8 cellular contexts compared by ENCODE assay signal in the genomic region with DNA sequence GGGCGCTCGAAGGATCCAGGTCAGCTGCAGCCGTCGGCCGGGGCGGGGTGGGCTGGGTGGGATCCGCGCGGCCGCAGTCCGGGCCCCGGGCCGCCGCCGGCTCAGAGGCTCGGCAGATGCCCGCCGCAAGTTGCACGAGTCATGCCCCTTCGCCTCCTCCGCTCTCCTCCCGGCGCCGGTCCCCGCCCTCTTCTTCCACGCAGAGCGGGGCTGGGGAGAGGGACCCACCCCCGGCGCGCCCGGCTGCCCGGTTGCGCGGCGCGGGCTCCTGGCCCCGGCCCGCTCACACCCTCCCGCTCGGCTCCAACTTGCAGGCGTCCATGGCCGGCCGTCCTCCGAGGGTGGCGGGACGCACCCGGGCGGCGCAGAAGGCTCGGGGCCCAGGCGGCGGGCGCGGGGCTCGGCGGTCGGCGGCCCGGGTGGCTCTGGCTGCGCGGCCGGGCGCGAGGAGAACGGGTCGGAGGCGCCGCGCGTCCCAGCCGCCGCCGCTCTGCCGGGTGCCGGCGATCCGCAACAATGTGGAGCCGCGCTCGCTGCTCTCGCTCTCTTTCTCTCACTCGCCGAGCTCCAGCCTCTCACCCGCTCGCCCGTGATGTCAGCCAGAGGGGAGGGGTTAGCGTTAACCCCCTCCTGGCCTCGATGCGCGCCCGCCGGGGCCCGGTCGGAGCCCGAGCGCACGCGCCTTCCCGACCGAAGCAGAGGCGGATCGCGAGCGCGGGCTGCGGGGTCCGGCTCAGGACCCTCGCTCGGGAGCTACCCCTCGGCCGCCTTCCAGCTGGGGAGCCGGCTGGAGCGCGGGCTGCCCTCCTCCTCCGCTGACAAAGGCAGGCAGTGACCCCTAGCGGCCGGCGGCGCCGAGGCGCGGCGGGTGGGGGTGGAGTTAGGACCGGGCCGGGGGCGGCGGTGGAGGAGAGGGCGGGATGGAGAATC. TPM values are rescaled to one million over a fixed set of nuclear protein-coding genes. Genes with fewer than 3 reads are reported as not detected.
DNase-seq lines count a peak whose midpoint lies in the region; ATAC-seq lines count a peak whose summit lies in the region.

A gene with protein sequence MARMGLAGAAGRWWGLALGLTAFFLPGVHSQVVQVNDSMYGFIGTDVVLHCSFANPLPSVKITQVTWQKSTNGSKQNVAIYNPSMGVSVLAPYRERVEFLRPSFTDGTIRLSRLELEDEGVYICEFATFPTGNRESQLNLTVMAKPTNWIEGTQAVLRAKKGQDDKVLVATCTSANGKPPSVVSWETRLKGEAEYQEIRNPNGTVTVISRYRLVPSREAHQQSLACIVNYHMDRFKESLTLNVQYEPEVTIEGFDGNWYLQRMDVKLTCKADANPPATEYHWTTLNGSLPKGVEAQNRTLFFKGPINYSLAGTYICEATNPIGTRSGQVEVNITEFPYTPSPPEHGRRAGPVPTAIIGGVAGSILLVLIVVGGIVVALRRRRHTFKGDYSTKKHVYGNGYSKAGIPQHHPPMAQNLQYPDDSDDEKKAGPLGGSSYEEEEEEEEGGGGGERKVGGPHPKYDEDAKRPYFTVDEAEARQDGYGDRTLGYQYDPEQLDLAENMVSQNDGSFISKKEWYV (minus strand): TSS at position 550 of the 930 bp plus-strand sequence. CDS start 647 bp downstream, outside the sequence.

- peak; percentile 71 for DNase-seq in COLO829 (ENCODE audit: low spot score)
- peak; percentile 68 for DNase-seq in NOMO-1 treated with DMSO at 0.1 percent for 48 hours (lab: John Stamatoyannopoulos, UW; ENCODE audit: unreplicated experiment)
- DNase-seq in activated CD8-positive, alpha-beta memory T cell treated with anti-CD3 and anti-CD28 coated beads, Interleukin-2, amount 50 U/mL, for 24 hours (ENCODE audit: extremely low read depth), result peak; percentile 58
- DNase-seq in midbrain (lab: John Stamatoyannopoulos, UW), result peak; percentile 92
- peak; percentile 66 to 68 for DNase-seq in stimulated activated CD8-positive, alpha-beta memory T cell treated with anti-CD3 and anti-CD28 coated beads, Interleukin-15, amount 100 ng/mL, for 4 hours (ENCODE audit: low read depth in 2 of 2)

- ATAC-seq in GM19397 (IDR thresholded peaks at IDR 0.05; ENCODE audit: unreplicated experiment), result peak; percentile 79
- ATAC-seq in HG03565 (IDR thresholded peaks at IDR 0.05; ENCODE audit: unreplicated experiment), result peak; percentile 73

- in situ Hi-C loops in endometrial microvascular endothelial cells (cut with HindIII; ENCODE audit: inconsistent ontology term, low pct_unique_long_range_greater_than_20kb, low sequenced_read_pairs), result no loop called here

RNA-seq across cellular contexts. Expression of the gene that starts here (rescaled TPM):
- total RNA-seq in endometrial microvascular endothelial cells (ENCODE audit: inconsistent ontology term), result 23.6 TPM

Comparison
In these comparisons a context has a peak if more than half of its experiments do, and no peak if none do; other contexts are left out.
1. Peak in every context shown above with its lines: DNase-seq and ATAC-seq.